Comparison of ENCODE assay signal across 9 cellular contexts in the genomic region with DNA sequence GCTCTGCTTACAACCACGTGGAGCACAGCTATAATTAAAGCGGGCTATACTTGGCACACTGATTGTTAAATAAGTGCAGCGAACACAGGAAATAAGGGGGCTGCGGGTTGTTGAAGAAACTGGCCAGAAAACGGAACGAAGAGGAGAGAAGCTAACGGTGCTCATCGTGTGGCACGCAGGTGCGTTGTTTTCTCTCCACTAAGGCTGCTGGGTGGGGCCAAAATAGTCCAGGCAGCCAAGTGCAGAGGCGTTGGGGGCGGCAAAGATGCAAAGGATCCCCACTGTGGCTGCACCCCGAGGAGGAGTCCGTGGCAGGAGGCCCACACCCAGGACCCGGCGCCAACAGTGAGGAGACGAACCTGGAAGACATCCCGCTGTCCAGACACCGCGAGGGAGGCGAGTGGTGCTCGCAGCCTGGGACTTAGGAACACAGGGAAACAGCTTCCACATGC. TPM values are rescaled to one million over a fixed set of nuclear protein-coding genes. Genes with fewer than 3 reads are reported as not detected.
DNase-seq lines count a peak whose midpoint lies in the region; ATAC-seq lines count a peak whose summit lies in the region.
"Had no signal": no experiment of that assay in that cellular context is flagged by ENCODE, and none has a peak within 500 bp of the region (broad histone marks: within the 10 kb centered on the region; RNA-seq: fewer than 3 reads in every experiment).

No MANE protein-coding gene starts in this region.

- 32 to 33% methylated on average over 22 of the region's 22 CpGs for WGBS in GM23248 (ENCODE audit: low coverage in 1 of 2, low lambda C conversion rate in 2 of 2, missing lambda C conversion rate in 2 of 2), 2 experiments

- peak; percentile 39 to 49 for ATAC-seq in naive thymus-derived CD8-positive, alpha-beta T cell
- no peak for ATAC-seq in GM21825 (IDR thresholded peaks at IDR 0.05; ENCODE audit: unreplicated experiment)
- no peak for ATAC-seq in HG03196 (IDR thresholded peaks at IDR 0.05; ENCODE audit: unreplicated experiment)
- no peak for ATAC-seq in stimulated activated effector memory CD8-positive, alpha-beta T cell treated with anti-CD3 and anti-CD28 coated beads, Interleukin-12 subunit alpha, Interleukin-12 subunit beta, amount 100 ng/mL, for 72 hours

- peak; percentile 26 for DNase-seq in NCI-H1092 treated with DMSO at 0.1 percent for 48 hours (lab: John Stamatoyannopoulos, UW)
- no peak for DNase-seq in NCI-H1092 (lab: John Stamatoyannopoulos, UW)
- DNase-seq in GM23248: peak; percentile 22
- DNase-seq in NOMO-1 treated with DMSO at 0.1 percent for 48 hours (lab: John Stamatoyannopoulos, UW; ENCODE audit: unreplicated experiment): peak; percentile 43
- DNase-seq in naive thymus-derived CD8-positive, alpha-beta T cell: peak in 2 of 10 donors; percentile 17 to 31
- DNase-seq in stimulated activated effector memory CD8-positive, alpha-beta T cell treated with anti-CD3 and anti-CD28 coated beads, Interleukin-12 subunit alpha, Interleukin-12 subunit beta, amount 100 ng/mL, for 72 hours (ENCODE audit: low spot score in 2 of 2): no peak

- H3K27me3 Mint-ChIP-seq in naive thymus-derived CD8-positive, alpha-beta T cell: peaks cover 0 to 2% (median 0%) of the 10 kb centered on the region in 5 donors
- H3K27me3 Mint-ChIP-seq: progenitor cell of endocrine pancreas had no signal

- H3K4me2 ChIP-seq in GM23248 (ENCODE audit: unreplicated experiment): peak overlapping the region; percentile 28

- no peaks in the 10 kb centered on the region for H3K9me3 ChIP-seq in GM23248 (ENCODE audit: low read depth)

- no peaks in the 10 kb centered on the region for H3K9me3 Mint-ChIP-seq in naive thymus-derived CD8-positive, alpha-beta T cell
- H3K9me3 Mint-ChIP-seq in stimulated activated effector memory CD8-positive, alpha-beta T cell treated with anti-CD3 and anti-CD28 coated beads, Interleukin-12 subunit alpha, Interleukin-12 subunit beta, amount 100 ng/mL, for 72 hours: no peaks in the 10 kb centered on the region

- H3K4me3 Mint-ChIP-seq in naive thymus-derived CD8-positive, alpha-beta T cell: peak overlapping the region in 9 of 10 donors; percentile 68 to 90 (median 74)
- H3K4me3 Mint-ChIP-seq in stimulated activated effector memory CD8-positive, alpha-beta T cell treated with anti-CD3 and anti-CD28 coated beads, Interleukin-12 subunit alpha, Interleukin-12 subunit beta, amount 100 ng/mL, for 72 hours: no peak overlapping the region

- H3K4me1 Mint-ChIP-seq in naive thymus-derived CD8-positive, alpha-beta T cell: peaks cover 0 to 27% (median 3%) of the 10 kb centered on the region in 4 donors
- no peaks in the 10 kb centered on the region for H3K4me1 Mint-ChIP-seq in stimulated activated effector memory CD8-positive, alpha-beta T cell treated with anti-CD3 and anti-CD28 coated beads, Interleukin-12 subunit alpha, Interleukin-12 subunit beta, amount 100 ng/mL, for 72 hours

- H3K9ac ChIP-seq in GM23248: no peak overlapping the region

- H3K4me1 ChIP-seq in GM23248 (ENCODE audit: insufficient read depth): 0 out of 2 replicates have a peak, but pooled peaks cover 4% of the 10 kb centered on the region

- H2AFZ ChIP-seq in GM23248: peak overlapping the region; percentile 53

- no peaks in the 10 kb centered on the region for H3K27me3 ChIP-seq in GM23248 (replicated peaks; ENCODE audit: insufficient read depth)

- no peak overlapping the region for H3K27ac ChIP-seq in GM23248

- H4K20me1 ChIP-seq in GM23248 (ENCODE audit: insufficient read depth): no peaks in the 10 kb centered on the region

- no peaks in the 10 kb centered on the region for H3K79me2 ChIP-seq in GM23248 (ENCODE audit: insufficient read depth)

- no peaks in the 10 kb centered on the region for H3K36me3 ChIP-seq in GM23248 (ENCODE audit: low read depth)

- peaks cover 7% of the 10 kb centered on the region; the same call in 1 of the 2 replicates for H3F3A ChIP-seq in GM23248 (ENCODE audit: insufficient read depth)

- in situ Hi-C loops in GM23248 (cut with MboI): no loop called here

- peak overlapping the region; percentile 42 for H3K4me3 ChIP-seq in GM23248

- peak overlapping the region in 3 of 10 donors; percentile 21 to 86 (median 61) for H3K27ac Mint-ChIP-seq in naive thymus-derived CD8-positive, alpha-beta T cell
- H3K27ac Mint-ChIP-seq in stimulated activated effector memory CD8-positive, alpha-beta T cell treated with anti-CD3 and anti-CD28 coated beads, Interleukin-12 subunit alpha, Interleukin-12 subunit beta, amount 100 ng/mL, for 72 hours: no peak overlapping the region
- H3K27ac Mint-ChIP-seq: progenitor cell of endocrine pancreas had no signal

- H3K9me2 ChIP-seq in GM23248 (ENCODE audit: insufficient read depth): no peaks in the 10 kb centered on the region

- no peaks in the 10 kb centered on the region for H3K36me3 Mint-ChIP-seq in naive thymus-derived CD8-positive, alpha-beta T cell
- H3K36me3 Mint-ChIP-seq in stimulated activated effector memory CD8-positive, alpha-beta T cell treated with anti-CD3 and anti-CD28 coated beads, Interleukin-12 subunit alpha, Interleukin-12 subunit beta, amount 100 ng/mL, for 72 hours: no peaks in the 10 kb centered on the region

- POLR2A ChIA-PET in naive thymus-derived CD8-positive, alpha-beta T cell (lab: Charles Lee): no interaction called here

RNA-seq across cellular contexts. Expression of gene ARL11, which starts 8.1 kb away (rescaled TPM):
- total RNA-seq in GM23248 (2014; rRNA removed; shearing (Covaris generic)): not detected in 2 replicates
- not detected in 2 replicates for polyA plus RNA-seq in GM23248 (2016; fragmentation: Nextera tagmentation; extraction: Ambion mirVana)
- total RNA-seq in naive thymus-derived CD8-positive, alpha-beta T cell: 1 to 10 TPM; 1.7 TPM
- under 1 TPM; 0.15 to 0.68 (median 0.16) TPM for polyA plus RNA-seq in naive thymus-derived CD8-positive, alpha-beta T cell

RNA-seq across cellular contexts. Expression of gene RCBTB1, which starts 34.8 kb away (rescaled TPM):
- 9.5 and 14.5 TPM in 2 replicates for total RNA-seq in GM23248 (2014; rRNA removed; shearing (Covaris generic))
- polyA plus RNA-seq in GM23248 (2016; fragmentation: Nextera tagmentation; extraction: Ambion mirVana): 9.4 and 9.9 TPM in 2 replicates
- 10 to 100 TPM; 23.4 to 27.0 TPM for total RNA-seq in naive thymus-derived CD8-positive, alpha-beta T cell
- polyA plus RNA-seq in naive thymus-derived CD8-positive, alpha-beta T cell: 1 to 10 TPM; 6.7 to 8.4 (median 7.9) TPM

Comparison
In these comparisons a context has a peak if more than half of its experiments do, and no peak if none do; other contexts are left out.
1. DNase-seq: peak in NCI-H1092 treated with DMSO at 0.1 percent for 48 hours (single experiment), GM23248 (single experiment) and NOMO-1 treated with DMSO at 0.1 percent for 48 hours (single experiment); none in NCI-H1092 (single experiment) and stimulated activated effector memory CD8-positive, alpha-beta T cell treated with anti-CD3 and anti-CD28 coated beads, Interleukin-12 subunit alpha, Interleukin-12 subunit beta, amount 100 ng/mL, for 72 hours (0 of 2).
2. ATAC-seq: peak in naive thymus-derived CD8-positive, alpha-beta T cell (2 of 2); none in GM21825 (single experiment), HG03196 (single experiment) and stimulated activated effector memory CD8-positive, alpha-beta T cell treated with anti-CD3 and anti-CD28 coated beads, Interleukin-12 subunit alpha, Interleukin-12 subunit beta, amount 100 ng/mL, for 72 hours (single experiment).